In genomic region chr2:125696573-125696972, GRCh38 we compare ENCODE assay signal across 21 cellular contexts.
DNase-seq lines count a peak whose midpoint lies in the region; ATAC-seq and TF ChIP-seq lines count a peak whose summit lies in the region.
"Had no signal": no experiment of that assay in that cellular context is flagged by ENCODE, and none has a peak within 500 bp of the region (broad histone marks: within the 10 kb centered on the region; RNA-seq: fewer than 3 reads in every experiment).

No MANE protein-coding gene starts in this region.

- in situ Hi-C loops in mammary epithelial cell (cut with MboI; ENCODE audit: low sequenced_read_pairs in 2 of 2), result no loop called here

- CTCF ChIA-PET in MCF 10A (lab: Yijun Ruan, JAX) (interaction anchor here (0.6 to 1.5 kb wide), 2 partner anchors 11 to 20 kb away, joined by 3 read pairs; no protein-coding TSS in a partner anchor), mammary epithelial cell (lab: Charles Lee; ENCODE audit: low non-redundant PET) (no interaction called here)
- CTCF ChIA-PET in activated CD8-positive, alpha-beta T cell treated with anti-CD3 and anti-CD28 coated beads, Interleukin-2, amount 10 ng/mL, durations not matched to agents 7 days and 5 days (lab: Charles Lee), result no interaction called here

- dilution Hi-C loops in mammary epithelial cell (cut with HindIII; ENCODE audit: low sequenced_read_pairs), result no loop called here

- H4K20me1 ChIP-seq in mammary epithelial cell (ENCODE audit: insufficient read depth, low read length), result no peaks in the 10 kb centered on the region
- H4K20me1 ChIP-seq: BLaER1 treated with 17β-estradiol and CSF1 and Interleukin-3, amounts not matched to agents 10 nM and 100 nM had no signal

- no peaks in the 10 kb centered on the region for H3K27me3 ChIP-seq in mammary epithelial cell (ENCODE audit: insufficient read depth, low read length)
- H3K27me3 ChIP-seq: BLaER1 treated with 17β-estradiol and CSF1 and Interleukin-3, amounts not matched to agents 10 nM and 100 nM; pancreas; right lobe of liver had no signal

- intact Hi-C loops in MCF 10A (cut with micrococcal nuclease) (no loop called here), mammary epithelial cell (cut with micrococcal nuclease) (no loop called here)

- H3K27me3 Mint-ChIP-seq in MCF 10A (ENCODE audit: insufficient read depth, unreplicated experiment), result no peaks in the 10 kb centered on the region
- H3K27me3 Mint-ChIP-seq in activated CD8-positive, alpha-beta T cell treated with anti-CD3 and anti-CD28 coated beads, Interleukin-2, amount 10 ng/mL, durations not matched to agents 7 days and 5 days (ENCODE audit: low read depth), result no peaks in the 10 kb centered on the region
- H3K27me3 Mint-ChIP-seq: activated B cell treated with CpG ODN at 0.5 μM for 24 hours; activated CD4-positive, alpha-beta memory T cell treated with anti-CD3 and anti-CD28 coated beads for 36 hours; natural killer cell treated with Interleukin-12 subunit alpha and Interleukin-12 subunit beta and Interleukin-15 and Interleukin-18, amount 100 ng/mL, for 72 hours had no signal

- no peaks in the 10 kb centered on the region for H3K36me3 Mint-ChIP-seq in MCF 10A (ENCODE audit: insufficient read depth, unreplicated experiment)
- H3K36me3 Mint-ChIP-seq in activated CD8-positive, alpha-beta T cell treated with anti-CD3 and anti-CD28 coated beads, Interleukin-2, amount 10 ng/mL, durations not matched to agents 7 days and 5 days (ENCODE audit: low read depth), result no peaks in the 10 kb centered on the region
- H3K36me3 Mint-ChIP-seq: activated CD4-positive, alpha-beta memory T cell treated with anti-CD3 and anti-CD28 coated beads for 36 hours; natural killer cell treated with Interleukin-12 subunit alpha and Interleukin-12 subunit beta and Interleukin-15 and Interleukin-18, amount 100 ng/mL, for 72 hours had no signal

- no peak overlapping the region for H3K9ac ChIP-seq in mammary epithelial cell (ENCODE audit: insufficient read depth, low read length)
- H3K9ac ChIP-seq: BLaER1 treated with 17β-estradiol and CSF1 and Interleukin-3, amounts not matched to agents 10 nM and 100 nM had no signal

- H3K9me3 ChIP-seq in mammary epithelial cell (replicated peaks; ENCODE audit: insufficient read depth, low read length), result peaks cover 28% of the 10 kb centered on the region
- H3K9me3 ChIP-seq: BLaER1 treated with 17β-estradiol and CSF1 and Interleukin-3, amounts not matched to agents 10 nM and 100 nM; pancreas; right lobe of liver had no signal

- no peaks in the 10 kb centered on the region for H3K9me3 Mint-ChIP-seq in MCF 10A (ENCODE audit: unreplicated experiment)
- H3K9me3 Mint-ChIP-seq in activated CD8-positive, alpha-beta T cell treated with anti-CD3 and anti-CD28 coated beads, Interleukin-2, amount 10 ng/mL, durations not matched to agents 7 days and 5 days (ENCODE audit: insufficient read depth), result no peaks in the 10 kb centered on the region

- no peaks in the 10 kb centered on the region for H3K4me1 ChIP-seq in mammary epithelial cell (ENCODE audit: insufficient read depth, low read length)
- H3K4me1 ChIP-seq: BLaER1 treated with 17β-estradiol and CSF1 and Interleukin-3, amounts not matched to agents 10 nM and 100 nM; pancreas; right lobe of liver had no signal

- TF ChIP-seq CTCF in MCF 10A (IDR thresholded peaks at IDR 0.05; ENCODE audit: unreplicated experiment) (no peak), mammary epithelial cell (conservative IDR thresholded peaks at IDR 0.05 in 1 of 2, IDR thresholded peaks at IDR 0.05 in 1 of 2; ENCODE audit: extremely low read depth in 1 of 2, insufficient read depth in 1 of 2, low read depth in 1 of 2, low read length in 2 of 2) (no peak), fibroblast of villous mesenchyme (IDR thresholded peaks at IDR 0.05; ENCODE audit: insufficient read depth, low read depth, low read length) (no peak)

- no peak overlapping the region for H2AFZ ChIP-seq in mammary epithelial cell (ENCODE audit: low read depth, low read length)
- H2AFZ ChIP-seq: PC-9 had no signal

- peaks cover 11% of the 10 kb centered on the region for H3K4me1 Mint-ChIP-seq in MCF 10A (ENCODE audit: insufficient read depth, unreplicated experiment)
- H3K4me1 Mint-ChIP-seq in activated CD8-positive, alpha-beta T cell treated with anti-CD3 and anti-CD28 coated beads, Interleukin-2, amount 10 ng/mL, durations not matched to agents 7 days and 5 days (ENCODE audit: low read depth), result no peaks in the 10 kb centered on the region
- H3K4me1 Mint-ChIP-seq: activated B cell treated with CpG ODN at 0.5 μM for 24 hours had no signal

- BruUV-seq in MCF 10A (replicated peaks; lab: Mats Ljungman, UMichigan) (no TSS peak), mammary epithelial cell (replicated peaks; lab: Mats Ljungman, UMichigan) (no TSS peak)

- POLR2A ChIA-PET in MCF 10A (lab: Yijun Ruan, JAX), result no interaction called here
- POLR2A ChIA-PET in activated CD8-positive, alpha-beta T cell treated with anti-CD3 and anti-CD28 coated beads, Interleukin-2, amount 10 ng/mL, durations not matched to agents 7 days and 5 days (lab: Charles Lee), result no interaction called here

- no peaks in the 10 kb centered on the region for H3K79me2 ChIP-seq in mammary epithelial cell (ENCODE audit: insufficient read depth, low read length)

- no peak for ATAC-seq in activated CD8-positive, alpha-beta T cell treated with anti-CD3 and anti-CD28 coated beads, Interleukin-2, amount 10 ng/mL, durations not matched to agents 7 days and 5 days
- no peak for ATAC-seq in GM21381 (IDR thresholded peaks at IDR 0.05; ENCODE audit: unreplicated experiment)
- ATAC-seq: left cardiac atrium; natural killer cell treated with Interleukin-12 subunit alpha and Interleukin-12 subunit beta and Interleukin-15 and Interleukin-18, amount 100 ng/mL, for 72 hours; right lobe of liver had no signal

- H3K27ac ChIP-seq in mammary epithelial cell (ENCODE audit: insufficient read depth, low read depth, low read length), result no peak overlapping the region
- H3K27ac ChIP-seq: BLaER1 treated with 17β-estradiol and CSF1 and Interleukin-3, amounts not matched to agents 10 nM and 100 nM; HL-60; pancreas; PC-9; right lobe of liver had no signal

- peaks cover 2% of the 10 kb centered on the region for H3K36me3 ChIP-seq in mammary epithelial cell (ENCODE audit: insufficient read depth, low read length)
- H3K36me3 ChIP-seq: BLaER1 treated with 17β-estradiol and CSF1 and Interleukin-3, amounts not matched to agents 10 nM and 100 nM; pancreas; right lobe of liver had no signal

- H3K27ac Mint-ChIP-seq in MCF 10A (ENCODE audit: low read depth, unreplicated experiment), result peak overlapping the region; percentile 12
- no peak overlapping the region for H3K27ac Mint-ChIP-seq in activated CD8-positive, alpha-beta T cell treated with anti-CD3 and anti-CD28 coated beads, Interleukin-2, amount 10 ng/mL, durations not matched to agents 7 days and 5 days
- H3K27ac Mint-ChIP-seq: activated B cell treated with CpG ODN at 0.5 μM for 24 hours; activated CD4-positive, alpha-beta memory T cell treated with anti-CD3 and anti-CD28 coated beads for 36 hours; natural killer cell treated with Interleukin-12 subunit alpha and Interleukin-12 subunit beta and Interleukin-15 and Interleukin-18, amount 100 ng/mL, for 72 hours had no signal

- WGBS in mammary epithelial cell (ENCODE audit: low coverage, missing lambda C conversion rate), result 5% methylated on average over 2 of the region's 2 CpGs

- DNase-seq in MCF 10A (ENCODE audit: unreplicated experiment), result peak; percentile 63
- DNase-seq in mammary epithelial cell, result no peak
- DNase-seq in NCI-H774 (lab: John Stamatoyannopoulos, UW), result peak; percentile 45
- DNase-seq in fibroblast of villous mesenchyme (ENCODE audit: low read depth), result peak; percentile 2
- DNase-seq in effector CD4-positive, alpha-beta T cell, result no peak
- no peak for DNase-seq in activated CD8-positive, alpha-beta T cell treated with anti-CD3 and anti-CD28 coated beads, Interleukin-2, amount 10 ng/mL, durations not matched to agents 7 days and 5 days
- DNase-seq in activated CD4-positive, alpha-beta T cell treated with anti-CD3 and anti-CD28 coated beads for 1 hour, result no peak
- DNase-seq: activated B cell treated with CpG ODN at 0.5 μM for 24 hours; activated CD4-positive, alpha-beta memory T cell treated with anti-CD3 and anti-CD28 coated beads for 36 hours; central memory CD4-positive, alpha-beta T cell; left cardiac atrium; NCI-H187; NCI-H524; pancreas; PC-9; right lobe of liver; stimulated activated CD4-positive, alpha-beta T cell treated with anti-CD3 and anti-CD28 coated beads, Interleukin-15, amount 100 ng/mL, for 24 hours had no signal

- no peak overlapping the region for H3K4me3 Mint-ChIP-seq in MCF 10A (ENCODE audit: unreplicated experiment)
- H3K4me3 Mint-ChIP-seq in activated CD8-positive, alpha-beta T cell treated with anti-CD3 and anti-CD28 coated beads, Interleukin-2, amount 10 ng/mL, durations not matched to agents 7 days and 5 days, result no peak overlapping the region
- H3K4me3 Mint-ChIP-seq: activated B cell treated with CpG ODN at 0.5 μM for 24 hours; activated CD4-positive, alpha-beta memory T cell treated with anti-CD3 and anti-CD28 coated beads for 36 hours; natural killer cell treated with Interleukin-12 subunit alpha and Interleukin-12 subunit beta and Interleukin-15 and Interleukin-18, amount 100 ng/mL, for 72 hours had no signal

- H3K4me3 ChIP-seq in mammary epithelial cell (replicated peaks in 1 of 3; ENCODE audit: insufficient read depth in 1 of 3, low read depth in 2 of 3, low read length in 3 of 3) (no peak overlapping the region), fibroblast of villous mesenchyme (ENCODE audit: low read depth, low read length) (no peak overlapping the region)
- H3K4me3 ChIP-seq: BLaER1 treated with 17β-estradiol and CSF1 and Interleukin-3, amounts not matched to agents 10 nM and 100 nM; pancreas; PC-9; right lobe of liver had no signal

- no peak overlapping the region for H3K4me2 ChIP-seq in mammary epithelial cell (ENCODE audit: insufficient read depth, low read depth, low read length)
- H3K4me2 ChIP-seq: BLaER1 treated with 17β-estradiol and CSF1 and Interleukin-3, amounts not matched to agents 10 nM and 100 nM; PC-9 had no signal

Comparison
In these comparisons a context has a peak if more than half of its experiments do, and no peak if none do; other contexts are left out.
1. DNase-seq: peak in MCF 10A (single experiment), NCI-H774 (single experiment) and fibroblast of villous mesenchyme (single experiment); none in mammary epithelial cell (single experiment), effector CD4-positive, alpha-beta T cell (single experiment), activated CD8-positive, alpha-beta T cell treated with anti-CD3 and anti-CD28 coated beads, Interleukin-2, amount 10 ng/mL, durations not matched to agents 7 days and 5 days (single experiment) and activated CD4-positive, alpha-beta T cell treated with anti-CD3 and anti-CD28 coated beads for 1 hour (single experiment).